Comparison of ENCODE assay signal across 6 cellular contexts in the genomic region with DNA sequence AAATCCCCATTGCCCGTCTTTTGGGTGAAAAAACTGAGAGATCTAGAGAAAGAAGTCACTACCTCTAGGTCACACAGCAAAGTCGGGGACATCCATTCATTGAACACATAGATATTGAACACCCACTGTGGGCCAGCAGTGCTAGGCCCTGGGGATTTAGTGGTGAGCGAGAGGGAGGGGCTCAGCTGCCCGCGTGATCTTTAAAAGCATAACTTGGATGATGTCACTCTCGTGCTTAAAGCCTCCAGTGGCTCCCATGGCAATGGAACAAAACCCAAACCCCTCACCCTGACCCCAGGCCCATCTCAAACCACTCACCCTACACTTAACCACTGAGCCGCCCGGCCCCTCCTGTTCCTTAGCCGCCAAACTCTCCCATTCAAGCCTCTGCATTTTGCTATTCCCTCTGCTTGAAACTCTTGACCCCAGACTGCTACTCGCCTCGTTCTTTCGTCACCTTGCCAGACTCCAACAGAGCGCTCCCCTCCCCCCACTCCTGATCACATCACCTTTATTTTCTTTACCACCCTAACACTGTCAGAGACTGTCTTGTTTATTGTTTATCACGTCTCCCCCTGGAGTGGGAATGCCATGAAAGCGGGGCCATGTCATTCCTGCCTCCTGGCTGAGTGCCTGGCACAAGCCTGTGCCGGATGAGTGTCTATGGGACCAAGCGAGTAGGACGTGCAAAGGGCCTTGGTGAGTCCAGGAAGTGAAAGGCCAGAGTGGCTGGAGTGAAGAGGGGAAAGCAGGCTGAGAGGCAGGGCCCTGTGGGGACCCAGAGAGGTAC. TPM values are rescaled to one million over a fixed set of nuclear protein-coding genes. Genes with fewer than 3 reads are reported as not detected.
DNase-seq lines count a peak whose midpoint lies in the region; ATAC-seq and TF ChIP-seq lines count a peak whose summit lies in the region.

No MANE protein-coding gene starts in this region.

- peak; percentile 83 for DNase-seq in EL
- DNase-seq in SK-N-SH, result peak; percentile 72
- DNase-seq in vagina (ENCODE audit: extremely low spot score in 2 of 2), result no peak
- no peak for DNase-seq in cerebellum (ENCODE audit: low spot score)

- H3K36me3 ChIP-seq in SK-N-SH (replicated peaks in 1 of 2; ENCODE audit: control insufficient read depth in 1 of 2, insufficient read depth in 2 of 2, low read length in 1 of 2) (peaks cover 3 to 5% of the 10 kb centered on the region in 2 experiments), vagina (no peaks in the 10 kb centered on the region)

- peak overlapping the region; percentile 59 for H3K9ac ChIP-seq in SK-N-SH

- H3K27ac ChIP-seq in SK-N-SH (ENCODE audit: low read depth in 2 of 2, low read length in 1 of 2), result peak overlapping the region; percentile 80 to 91
- H3K27ac ChIP-seq in vagina, result peak overlapping the region; percentile 74

- peaks cover 19% of the 10 kb centered on the region for H3F3A ChIP-seq in SK-N-SH (replicated peaks; ENCODE audit: insufficient read depth)

- TF ChIP-seq EP300 in SK-N-SH (IDR thresholded peaks at IDR 0.05; ENCODE audit: borderline replicate concordance in 1 of 2, low read depth in 1 of 2, low read length in 1 of 2), result no peak

- H3K4me2 ChIP-seq in SK-N-SH, result peak overlapping the region; percentile 90

- peaks cover 32% of the 10 kb centered on the region for H3K79me2 ChIP-seq in SK-N-SH (ENCODE audit: insufficient read depth)

- TF ChIP-seq CTCF in SK-N-SH (IDR thresholded peaks at IDR 0.05) (no peak), vagina (IDR thresholded peaks at IDR 0.05) (no peak)

- no peak for TF ChIP-seq RAD21 in SK-N-SH (IDR thresholded peaks at IDR 0.05; ENCODE audit: low read length)

- TF ChIP-seq POLR2A in vagina (IDR thresholded peaks at IDR 0.05), result no peak

- H3K9me3 ChIP-seq in SK-N-SH (no peaks in the 10 kb centered on the region), vagina (no peaks in the 10 kb centered on the region)

- peak overlapping the region; percentile 52; the same call in 1 of the 2 replicates for H2AFZ ChIP-seq in SK-N-SH (ENCODE audit: low read depth)

- H3K4me1 ChIP-seq in SK-N-SH (ENCODE audit: control insufficient read depth in 1 of 2, insufficient read depth in 2 of 2, low read depth in 1 of 2, low read length in 1 of 2), result peaks cover 15 to 40% of the 10 kb centered on the region in 2 experiments
- H3K4me1 ChIP-seq in vagina, result peaks cover 54% of the 10 kb centered on the region

- POLR2A ChIA-PET in SK-N-SH (lab: Yijun Ruan, JAX), result interaction anchor here (0.6 to 1.2 kb wide), 3 partner anchors 11 to 862 kb away, joined by 3 to 5 read pairs (median 4); no protein-coding TSS in a partner anchor

- ATAC-seq in HG02943 (IDR thresholded peaks at IDR 0.05; ENCODE audit: low read depth, unreplicated experiment), result peak; percentile 13

- CTCF ChIA-PET in SK-N-SH (lab: Yijun Ruan, JAX), result interaction anchor here (0.6 to 2.0 kb wide), 10 partner anchors 10 to 1007 kb away, joined by 3 to 13 read pairs (median 5); no protein-coding TSS in a partner anchor

- intact Hi-C loops in vagina (cut with DNase I), result no loop called here

- 27% methylated on average over 17 of the region's 18 CpGs for WGBS in SK-N-SH (ENCODE audit: low lambda C conversion rate)

- H3K27me3 ChIP-seq in SK-N-SH (ENCODE audit: insufficient read depth) (no peaks in the 10 kb centered on the region), vagina (no peaks in the 10 kb centered on the region)

- 0 out of 2 replicates have a peak, but pooled peaks cover 2% of the 10 kb centered on the region for H4K20me1 ChIP-seq in SK-N-SH (ENCODE audit: insufficient read depth)

- H3K9me2 ChIP-seq in SK-N-SH, result no peaks in the 10 kb centered on the region

- H3K4me3 ChIP-seq in SK-N-SH (ENCODE audit: low read depth in 2 of 2, low read length in 1 of 2), result peak overlapping the region; percentile 59 to 64
- H3K4me3 ChIP-seq in iPS-11a (ENCODE audit: low read depth, low read length), result peak overlapping the region; percentile 50
- H3K4me3 ChIP-seq in vagina, result peak overlapping the region; percentile 42 to 71

TF ChIP-seq in SK-N-SH, 30 proteins besides CTCF, POLR2A, EP300 and RAD21 (continues in another document):
- TF ChIP-seq GATA2 (CRISPR knock-in tag; IDR thresholded peaks at IDR 0.05) (no peak), FOXM1 (IDR thresholded peaks at IDR 0.05; ENCODE audit: low read depth) (no peak), JUND (IDR thresholded peaks at IDR 0.05) (peak; percentile 34), CHD2 (IDR thresholded peaks at IDR 0.05; ENCODE audit: low read length, partially characterized antibody) (no peak), MXI1 (IDR thresholded peaks at IDR 0.05; ENCODE audit: low read depth, low read length) (no peak)
- TF ChIP-seq, protein P1, sequence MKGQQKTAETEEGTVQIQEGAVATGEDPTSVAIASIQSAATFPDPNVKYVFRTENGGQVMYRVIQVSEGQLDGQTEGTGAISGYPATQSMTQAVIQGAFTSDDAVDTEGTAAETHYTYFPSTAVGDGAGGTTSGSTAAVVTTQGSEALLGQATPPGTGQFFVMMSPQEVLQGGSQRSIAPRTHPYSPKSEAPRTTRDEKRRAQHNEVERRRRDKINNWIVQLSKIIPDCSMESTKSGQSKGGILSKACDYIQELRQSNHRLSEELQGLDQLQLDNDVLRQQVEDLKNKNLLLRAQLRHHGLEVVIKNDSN (IDR thresholded peaks at IDR 0.05; ENCODE audit: borderline replicate concordance, low read depth), result peak; percentile 43; the same call in 1 of the 2 replicates
- TF ChIP-seq, protein P2, sequence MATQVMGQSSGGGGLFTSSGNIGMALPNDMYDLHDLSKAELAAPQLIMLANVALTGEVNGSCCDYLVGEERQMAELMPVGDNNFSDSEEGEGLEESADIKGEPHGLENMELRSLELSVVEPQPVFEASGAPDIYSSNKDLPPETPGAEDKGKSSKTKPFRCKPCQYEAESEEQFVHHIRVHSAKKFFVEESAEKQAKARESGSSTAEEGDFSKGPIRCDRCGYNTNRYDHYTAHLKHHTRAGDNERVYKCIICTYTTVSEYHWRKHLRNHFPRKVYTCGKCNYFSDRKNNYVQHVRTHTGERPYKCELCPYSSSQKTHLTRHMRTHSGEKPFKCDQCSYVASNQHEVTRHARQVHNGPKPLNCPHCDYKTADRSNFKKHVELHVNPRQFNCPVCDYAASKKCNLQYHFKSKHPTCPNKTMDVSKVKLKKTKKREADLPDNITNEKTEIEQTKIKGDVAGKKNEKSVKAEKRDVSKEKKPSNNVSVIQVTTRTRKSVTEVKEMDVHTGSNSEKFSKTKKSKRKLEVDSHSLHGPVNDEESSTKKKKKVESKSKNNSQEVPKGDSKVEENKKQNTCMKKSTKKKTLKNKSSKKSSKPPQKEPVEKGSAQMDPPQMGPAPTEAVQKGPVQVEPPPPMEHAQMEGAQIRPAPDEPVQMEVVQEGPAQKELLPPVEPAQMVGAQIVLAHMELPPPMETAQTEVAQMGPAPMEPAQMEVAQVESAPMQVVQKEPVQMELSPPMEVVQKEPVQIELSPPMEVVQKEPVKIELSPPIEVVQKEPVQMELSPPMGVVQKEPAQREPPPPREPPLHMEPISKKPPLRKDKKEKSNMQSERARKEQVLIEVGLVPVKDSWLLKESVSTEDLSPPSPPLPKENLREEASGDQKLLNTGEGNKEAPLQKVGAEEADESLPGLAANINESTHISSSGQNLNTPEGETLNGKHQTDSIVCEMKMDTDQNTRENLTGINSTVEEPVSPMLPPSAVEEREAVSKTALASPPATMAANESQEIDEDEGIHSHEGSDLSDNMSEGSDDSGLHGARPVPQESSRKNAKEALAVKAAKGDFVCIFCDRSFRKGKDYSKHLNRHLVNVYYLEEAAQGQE (IDR thresholded peaks at IDR 0.05; ENCODE audit: low read depth, low read length), result no peak
- TF ChIP-seq, protein P3, sequence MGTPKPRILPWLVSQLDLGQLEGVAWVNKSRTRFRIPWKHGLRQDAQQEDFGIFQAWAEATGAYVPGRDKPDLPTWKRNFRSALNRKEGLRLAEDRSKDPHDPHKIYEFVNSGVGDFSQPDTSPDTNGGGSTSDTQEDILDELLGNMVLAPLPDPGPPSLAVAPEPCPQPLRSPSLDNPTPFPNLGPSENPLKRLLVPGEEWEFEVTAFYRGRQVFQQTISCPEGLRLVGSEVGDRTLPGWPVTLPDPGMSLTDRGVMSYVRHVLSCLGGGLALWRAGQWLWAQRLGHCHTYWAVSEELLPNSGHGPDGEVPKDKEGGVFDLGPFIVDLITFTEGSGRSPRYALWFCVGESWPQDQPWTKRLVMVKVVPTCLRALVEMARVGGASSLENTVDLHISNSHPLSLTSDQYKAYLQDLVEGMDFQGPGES (IDR thresholded peaks at IDR 0.05; ENCODE audit: low read depth, low read length), result no peak

RNA-seq across cellular contexts. Expression of a gene that starts 0.7 kb away (rescaled TPM):
- 4.0 and 6.1 TPM in 2 replicates for polyA plus RNA-seq in SK-N-SH (2012; rRNA removed)
- 1.7 and 2.5 TPM in 2 replicates for polyA plus RNA-seq in SK-N-SH (2012; cell fraction: cytosol; rRNA removed)
- polyA plus RNA-seq in SK-N-SH (2012; cell fraction: nucleus; rRNA removed), result 40.1 and 41.3 TPM in 2 replicates
- total RNA-seq in vagina (10.3 TPM), cerebellum (3.5 TPM)

RNA-seq across cellular contexts. Expression of a gene that starts 6.4 kb away (rescaled TPM):
- polyA plus RNA-seq in SK-N-SH (2012; rRNA removed), result 106 and 117 TPM in 2 replicates
- 54.1 and 69.2 TPM in 2 replicates for polyA plus RNA-seq in SK-N-SH (2012; cell fraction: cytosol; rRNA removed)
- polyA plus RNA-seq in SK-N-SH (2012; cell fraction: nucleus; rRNA removed), result 90.7 and 100 TPM in 2 replicates
- 17.7 TPM for total RNA-seq in vagina
- total RNA-seq in cerebellum, result 11.0 TPM

RNA-seq across cellular contexts. Expression of a gene that starts 14.4 kb away (rescaled TPM):
- polyA plus RNA-seq in SK-N-SH (2012; rRNA removed), result 28.4 and 30.2 TPM in 2 replicates
- polyA plus RNA-seq in SK-N-SH (2012; cell fraction: cytosol; rRNA removed), result 11.0 and 21.1 TPM in 2 replicates
- polyA plus RNA-seq in SK-N-SH (2012; cell fraction: nucleus; rRNA removed), result 29.1 and 30.8 TPM in 2 replicates
- total RNA-seq in vagina, result 33.1 TPM
- total RNA-seq in cerebellum, result 9.0 TPM

RNA-seq across cellular contexts. Expression of a gene that starts 31.9 kb away (rescaled TPM):
- polyA plus RNA-seq in SK-N-SH (2012; rRNA removed), result 34.8 and 47.5 TPM in 2 replicates
- polyA plus RNA-seq in SK-N-SH (2012; cell fraction: cytosol; rRNA removed), result 15.2 and 27.6 TPM in 2 replicates
- 38.6 and 69.7 TPM in 2 replicates for polyA plus RNA-seq in SK-N-SH (2012; cell fraction: nucleus; rRNA removed)
- total RNA-seq in vagina, result 108 TPM
- total RNA-seq in cerebellum, result 18.8 TPM

RNA-seq across cellular contexts. Expression of a gene that starts 49.5 kb away (rescaled TPM):
- 17.9 and 26.2 TPM in 2 replicates for polyA plus RNA-seq in SK-N-SH (2012; rRNA removed)
- polyA plus RNA-seq in SK-N-SH (2012; cell fraction: cytosol; rRNA removed), result 15.9 and 18.6 TPM in 2 replicates
- polyA plus RNA-seq in SK-N-SH (2012; cell fraction: nucleus; rRNA removed), result 32.9 and 55.0 TPM in 2 replicates
- total RNA-seq in vagina (30.9 TPM), cerebellum (6.6 TPM)

Comparison
In these comparisons a context has a peak if more than half of its experiments do, and no peak if none do; other contexts are left out.
1. DNase-seq: peak in EL (single experiment) and SK-N-SH (single experiment); none in vagina (0 of 2) and cerebellum (single experiment).
2. Peak in every context shown above with its lines, with median percentiles within 50 percentile points of each other: H3K4me3 ChIP-seq.